Comparison of ENCODE assay signal across 16 cellular contexts in the genomic region with DNA sequence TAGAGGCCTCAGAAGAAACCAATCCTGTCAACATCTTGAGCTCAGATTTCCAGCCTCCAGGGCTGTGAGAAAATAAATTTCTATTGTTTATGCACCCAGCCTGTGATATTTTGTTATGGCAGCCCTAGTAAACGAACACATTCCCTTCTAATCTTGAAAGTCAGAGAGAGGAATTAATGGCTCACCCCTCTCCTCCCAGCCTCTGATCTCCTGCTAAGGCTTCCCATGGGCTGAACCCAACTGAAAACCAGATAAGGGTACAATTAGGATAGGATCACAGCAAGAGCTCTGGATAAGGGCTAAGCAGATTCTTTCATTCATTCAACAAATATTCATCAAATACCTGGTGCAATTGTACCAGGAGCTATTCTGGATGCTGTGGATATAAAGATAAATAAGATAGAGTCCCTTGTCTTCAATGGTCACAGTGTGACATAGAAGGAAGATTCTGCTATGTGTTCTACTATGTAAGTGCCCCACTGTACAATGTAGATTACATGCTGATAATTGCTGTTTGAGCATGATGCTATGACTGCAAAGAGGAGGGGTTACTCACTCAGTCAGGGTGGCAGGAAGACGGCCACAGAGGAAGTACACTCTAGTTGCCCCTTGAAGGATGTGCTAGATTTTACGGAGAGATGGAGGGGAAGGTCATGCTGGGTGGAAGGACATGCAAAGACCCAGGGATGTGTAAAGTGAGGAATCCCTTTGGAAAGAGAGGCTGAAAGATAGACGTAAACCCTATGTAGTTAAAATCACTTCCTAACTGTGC.
DNase-seq lines count a peak whose midpoint lies in the region; ATAC-seq and TF ChIP-seq lines count a peak whose summit lies in the region.
"Had no signal": no experiment of that assay in that cellular context is flagged by ENCODE, and none has a peak within 500 bp of the region (broad histone marks: within the 10 kb centered on the region; RNA-seq: fewer than 3 reads in every experiment).

No MANE protein-coding gene starts in this region.

- dilution Hi-C loops in mammary epithelial cell (cut with HindIII; ENCODE audit: low sequenced_read_pairs) = no loop called here

- no peaks in the 10 kb centered on the region for H3K9me3 Mint-ChIP-seq in CD4-positive, alpha-beta T cell
- H3K9me3 Mint-ChIP-seq in activated naive CD8-positive, alpha-beta T cell treated with anti-CD3 and anti-CD28 coated beads, Interleukin-2, amount 50 U/mL, for 24 hours = no peaks in the 10 kb centered on the region
- peaks cover 0 to 4% (median 0%) of the 10 kb centered on the region in 7 donors for H3K9me3 Mint-ChIP-seq in naive B cell
- H3K9me3 Mint-ChIP-seq: activated T-cell treated with anti-CD3 and anti-CD28 coated beads, Interleukin-2, amount 50 U/mL, for 4 hours; nephron progenitor cell had no signal

- DNase-seq in CD4-positive, alpha-beta T cell = no peak
- no peak for DNase-seq in activated naive CD8-positive, alpha-beta T cell treated with anti-CD3 and anti-CD28 coated beads, Interleukin-2, amount 50 U/mL, for 24 hours
- DNase-seq in naive B cell (peak; percentile 15), NCI-H1417 (lab: John Stamatoyannopoulos, UW) (no peak), mammary epithelial cell (no peak)
- no peak for DNase-seq in activated effector memory CD4-positive, alpha-beta T cell treated with anti-CD3 and anti-CD28 coated beads, Interleukin-2, amount 50 U/mL, for 16 hours
- DNase-seq: activated T-cell treated with anti-CD3 and anti-CD28 coated beads, Interleukin-2, amount 50 U/mL, for 4 hours; KBM-7; NCI-H2107; NCI-H526 treated with DMSO at 0.1 percent for 48 hours; nephron progenitor cell; SHP77 treated with DMSO at 0.1 percent for 48 hours; stimulated activated CD4-positive, alpha-beta T cell treated with anti-CD3 and anti-CD28 coated beads, Interleukin-4, amount 100 ng/mL, for 4 hours had no signal

- no peak overlapping the region for H3K9ac ChIP-seq in mammary epithelial cell (ENCODE audit: insufficient read depth, low read length)

- WGBS in mammary epithelial cell (ENCODE audit: low coverage, missing lambda C conversion rate) = 88% methylated on average over 3 of the region's 4 CpGs

- H3K4me2 ChIP-seq in mammary epithelial cell (ENCODE audit: insufficient read depth, low read depth, low read length) = no peak overlapping the region

- H3K4me1 ChIP-seq in HEK293 (ENCODE audit: control insufficient read depth, insufficient read depth, low read length) = peaks cover 4% of the 10 kb centered on the region
- H3K4me1 ChIP-seq in mammary epithelial cell (ENCODE audit: insufficient read depth, low read length) = no peaks in the 10 kb centered on the region

- no peak for TF ChIP-seq CTCF in CD4-positive, alpha-beta T cell (IDR thresholded peaks at IDR 0.05)
- TF ChIP-seq CTCF in HEK293 (tag by site-specific recombination; IDR thresholded peaks at IDR 0.05) (no peak), mammary epithelial cell (conservative IDR thresholded peaks at IDR 0.05 in 1 of 2, IDR thresholded peaks at IDR 0.05 in 1 of 2; ENCODE audit: extremely low read depth in 1 of 2, insufficient read depth in 1 of 2, low read depth in 1 of 2, low read length in 2 of 2) (no peak)

- H4K20me1 ChIP-seq in mammary epithelial cell (ENCODE audit: insufficient read depth, low read length) = no peaks in the 10 kb centered on the region

- CTCF ChIA-PET in CD4-positive, alpha-beta T cell (lab: Charles Lee) = no interaction called here
- CTCF ChIA-PET in HEK293 (lab: Yijun Ruan, JAX) = no interaction called here
- CTCF ChIA-PET in mammary epithelial cell (lab: Charles Lee; ENCODE audit: low non-redundant PET) = no interaction called here

- intact Hi-C loops in CD4-positive, alpha-beta T cell (cut with DNase I, micrococcal nuclease) = no loop called here
- intact Hi-C loops in mammary epithelial cell (cut with micrococcal nuclease) = no loop called here

- H3K9me3 ChIP-seq in CD4-positive, alpha-beta T cell (ENCODE audit: control insufficient read depth, low read length) = no peaks in the 10 kb centered on the region
- H3K9me3 ChIP-seq in HEK293 (ENCODE audit: control insufficient read depth, insufficient read depth, low read depth, low read length) = no peaks in the 10 kb centered on the region
- H3K9me3 ChIP-seq in mammary epithelial cell (replicated peaks; ENCODE audit: insufficient read depth, low read length) = no peaks in the 10 kb centered on the region

- ATAC-seq in CD4-positive, alpha-beta T cell (ENCODE audit: poor library complexity) = peak; percentile 59
- ATAC-seq in activated naive CD8-positive, alpha-beta T cell treated with anti-CD3 and anti-CD28 coated beads, Interleukin-2, amount 50 U/mL, for 24 hours = no peak
- ATAC-seq in naive B cell (ENCODE audit: low read depth in 2 of 2) (peak; percentile 73 to 91), GM18498 (IDR thresholded peaks at IDR 0.05; ENCODE audit: unreplicated experiment) (no peak)
- ATAC-seq: HCT116 had no signal

- H3K27me3 ChIP-seq in CD4-positive, alpha-beta T cell (ENCODE audit: control insufficient read depth, insufficient read depth, low read length) = no peaks in the 10 kb centered on the region
- no peaks in the 10 kb centered on the region for H3K27me3 ChIP-seq in mammary epithelial cell (ENCODE audit: insufficient read depth, low read length)

- H3K4me3 ChIP-seq in HEK293 (ENCODE audit: low read depth, low read length) (no peak overlapping the region), mammary epithelial cell (replicated peaks in 1 of 3; ENCODE audit: insufficient read depth in 1 of 3, low read depth in 2 of 3, low read length in 3 of 3) (no peak overlapping the region)

- BruUV-seq in mammary epithelial cell (replicated peaks; lab: Mats Ljungman, UMichigan) = no TSS peak

- peaks cover 17% of the 10 kb centered on the region for H3K4me1 Mint-ChIP-seq in CD4-positive, alpha-beta T cell (ENCODE audit: low read depth)
- H3K4me1 Mint-ChIP-seq in activated naive CD8-positive, alpha-beta T cell treated with anti-CD3 and anti-CD28 coated beads, Interleukin-2, amount 50 U/mL, for 24 hours = peaks cover 4% of the 10 kb centered on the region
- peaks cover 33 to 34% (median 33%) of the 10 kb centered on the region in 3 donors for H3K4me1 Mint-ChIP-seq in naive B cell

- POLR2A ChIA-PET in CD4-positive, alpha-beta T cell (lab: Charles Lee) = no interaction called here
- POLR2A ChIA-PET in HEK293 (lab: Yijun Ruan, JAX) = no interaction called here

- H3K27ac Mint-ChIP-seq in CD4-positive, alpha-beta T cell = no peak overlapping the region
- H3K27ac Mint-ChIP-seq in activated naive CD8-positive, alpha-beta T cell treated with anti-CD3 and anti-CD28 coated beads, Interleukin-2, amount 50 U/mL, for 24 hours = peak overlapping the region; percentile 2
- H3K27ac Mint-ChIP-seq in naive B cell = peak overlapping the region; percentile 19 to 83 (median 52)
- H3K27ac Mint-ChIP-seq: nephron progenitor cell had no signal

- no peak overlapping the region for H3K27ac ChIP-seq in CD4-positive, alpha-beta T cell (ENCODE audit: low read depth, low read length)
- H3K27ac ChIP-seq in HEK293 (ENCODE audit: extremely low read depth, low read depth, low read length) = no peak overlapping the region
- no peak overlapping the region for H3K27ac ChIP-seq in mammary epithelial cell (ENCODE audit: insufficient read depth, low read depth, low read length)

- H3K36me3 ChIP-seq in HEK293 (ENCODE audit: control insufficient read depth in 2 of 2, insufficient read depth in 1 of 2, low read length in 2 of 2) = no peaks in the 10 kb centered on the region
- H3K36me3 ChIP-seq in mammary epithelial cell (ENCODE audit: insufficient read depth, low read length) = no peaks in the 10 kb centered on the region

- H2AFZ ChIP-seq in mammary epithelial cell (ENCODE audit: low read depth, low read length) = no peak overlapping the region

- no peaks in the 10 kb centered on the region for H3K27me3 Mint-ChIP-seq in CD4-positive, alpha-beta T cell
- no peaks in the 10 kb centered on the region for H3K27me3 Mint-ChIP-seq in activated naive CD8-positive, alpha-beta T cell treated with anti-CD3 and anti-CD28 coated beads, Interleukin-2, amount 50 U/mL, for 24 hours
- no peaks in the 10 kb centered on the region for H3K27me3 Mint-ChIP-seq in naive B cell

- no peak overlapping the region for H3K4me3 Mint-ChIP-seq in CD4-positive, alpha-beta T cell
- H3K4me3 Mint-ChIP-seq in activated naive CD8-positive, alpha-beta T cell treated with anti-CD3 and anti-CD28 coated beads, Interleukin-2, amount 50 U/mL, for 24 hours = no peak overlapping the region
- peak overlapping the region in 5 of 8 donors; percentile 0 to 65 (median 42) for H3K4me3 Mint-ChIP-seq in naive B cell
- H3K4me3 Mint-ChIP-seq: activated T-cell treated with anti-CD3 and anti-CD28 coated beads, Interleukin-2, amount 50 U/mL, for 4 hours; nephron progenitor cell had no signal

- no peaks in the 10 kb centered on the region for H3K79me2 ChIP-seq in mammary epithelial cell (ENCODE audit: insufficient read depth, low read length)

- H3K36me3 Mint-ChIP-seq in CD4-positive, alpha-beta T cell (ENCODE audit: low read depth) = no peaks in the 10 kb centered on the region
- no peaks in the 10 kb centered on the region for H3K36me3 Mint-ChIP-seq in activated naive CD8-positive, alpha-beta T cell treated with anti-CD3 and anti-CD28 coated beads, Interleukin-2, amount 50 U/mL, for 24 hours (ENCODE audit: low read depth)
- no peaks in the 10 kb centered on the region for H3K36me3 Mint-ChIP-seq in naive B cell

- in situ Hi-C loops in mammary epithelial cell (cut with MboI; ENCODE audit: low sequenced_read_pairs in 2 of 2) = no loop called here

TF ChIP-seq in HEK293, 187 proteins besides CTCF, POLR2A, EP300 and RAD21 (continues in another document):
- TF ChIP-seq ZNF510 (tag by site-specific recombination; IDR thresholded peaks at IDR 0.05; ENCODE audit: insufficient replicate concordance) (no peak), TRIM28 (IDR thresholded peaks at IDR 0.05; ENCODE audit: borderline replicate concordance, low read length) (peak; percentile 30; the same call in 1 of the 2 replicates)
- TF ChIP-seq, protein P1, sequence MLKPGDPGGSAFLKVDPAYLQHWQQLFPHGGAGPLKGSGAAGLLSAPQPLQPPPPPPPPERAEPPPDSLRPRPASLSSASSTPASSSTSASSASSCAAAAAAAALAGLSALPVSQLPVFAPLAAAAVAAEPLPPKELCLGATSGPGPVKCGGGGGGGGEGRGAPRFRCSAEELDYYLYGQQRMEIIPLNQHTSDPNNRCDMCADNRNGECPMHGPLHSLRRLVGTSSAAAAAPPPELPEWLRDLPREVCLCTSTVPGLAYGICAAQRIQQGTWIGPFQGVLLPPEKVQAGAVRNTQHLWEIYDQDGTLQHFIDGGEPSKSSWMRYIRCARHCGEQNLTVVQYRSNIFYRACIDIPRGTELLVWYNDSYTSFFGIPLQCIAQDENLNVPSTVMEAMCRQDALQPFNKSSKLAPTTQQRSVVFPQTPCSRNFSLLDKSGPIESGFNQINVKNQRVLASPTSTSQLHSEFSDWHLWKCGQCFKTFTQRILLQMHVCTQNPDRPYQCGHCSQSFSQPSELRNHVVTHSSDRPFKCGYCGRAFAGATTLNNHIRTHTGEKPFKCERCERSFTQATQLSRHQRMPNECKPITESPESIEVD (tag by site-specific recombination; IDR thresholded peaks at IDR 0.05) = no peak

Comparison
In these comparisons a context has a peak if more than half of its experiments do, and no peak if none do; other contexts are left out.
1. ATAC-seq: peak in CD4-positive, alpha-beta T cell (single experiment) and naive B cell (2 of 2); none in activated naive CD8-positive, alpha-beta T cell treated with anti-CD3 and anti-CD28 coated beads, Interleukin-2, amount 50 U/mL, for 24 hours (single experiment) and GM18498 (single experiment).
2. H3K4me3 Mint-ChIP-seq: peak in naive B cell (5 of 8); none in CD4-positive, alpha-beta T cell (single experiment) and activated naive CD8-positive, alpha-beta T cell treated with anti-CD3 and anti-CD28 coated beads, Interleukin-2, amount 50 U/mL, for 24 hours (single experiment).